ENCODE assay signal across 20 cellular contexts in the genomic region with DNA sequence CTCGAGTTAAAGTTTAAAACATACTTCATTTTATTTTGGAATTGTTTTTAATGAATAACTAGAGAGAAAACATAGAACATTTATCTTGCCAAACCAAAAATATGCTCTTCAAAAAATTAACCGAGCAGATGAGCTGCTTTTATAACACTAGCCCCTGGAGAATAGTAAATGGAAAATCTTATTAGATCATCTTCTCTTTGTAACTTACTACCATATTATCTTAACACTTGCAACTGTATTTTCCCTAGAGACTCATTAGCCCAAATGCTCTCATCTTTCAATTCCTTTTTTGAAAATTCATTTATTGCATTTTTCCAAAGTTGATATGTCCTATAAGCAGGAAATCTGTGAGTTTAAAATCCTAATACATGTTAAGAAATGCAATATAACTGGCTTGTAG.
DNase-seq lines count a peak whose midpoint lies in the region; ATAC-seq and TF ChIP-seq lines count a peak whose summit lies in the region.
"Had no signal": no experiment of that assay in that cellular context is flagged by ENCODE, and none has a peak within 500 bp of the region (broad histone marks: within the 10 kb centered on the region; RNA-seq: fewer than 3 reads in every experiment).

No MANE protein-coding gene starts in this region.

- no peak overlapping the region for H3K4me3 ChIP-seq in left lung
- H3K4me3 ChIP-seq: mucosa of descending colon, tibial artery had no signal

- ATAC-seq in GM18861 (IDR thresholded peaks at IDR 0.05; ENCODE audit: unreplicated experiment) (peak; percentile 62), left lung (peak; percentile 52), HG02798 (IDR thresholded peaks at IDR 0.05; ENCODE audit: poor library complexity, unreplicated experiment) (no peak)
- ATAC-seq: mucosa of descending colon had no signal

- DNase-seq in AG20443 (ENCODE audit: low spot score) (peak; percentile 25), left lung (no peak), 8988T (no peak), NCI-H1694 treated with DMSO at 0.1 percent for 48 hours (lab: John Stamatoyannopoulos, UW) (no peak), OCI-M2 (lab: John Stamatoyannopoulos, UW; ENCODE audit: unreplicated experiment) (no peak)
- DNase-seq: activated CD4-positive, alpha-beta T cell treated with anti-CD3 and anti-CD28 coated beads for 1 hour; activated naive CD4-positive, alpha-beta T cell; BE2C; islet precursor cell; KG1; mucosa of descending colon; NCI-H1092 treated with DMSO at 0.1 percent for 48 hours; NK-92 treated with Interleukin-12 subunit alpha and Interleukin-12 subunit beta, amount 100 ng/mL, for 24 hours; nucleus accumbens; SHP77 treated with DMSO at 0.1 percent for 48 hours; stimulated activated CD4-positive, alpha-beta T cell treated with anti-CD3 and anti-CD28 coated beads, Interleukin-4, amount 100 ng/mL, for 24 hours; tibial artery had no signal

- H3K4me1 ChIP-seq in left lung, result peaks cover 0 to 5% of the 10 kb centered on the region in 2 donors

- TF ChIP-seq CTCF in VCaP (conservative IDR thresholded peaks at IDR 0.05) (no peak), left lung (IDR thresholded peaks at IDR 0.05) (no peak)

- no peaks in the 10 kb centered on the region for H3K27me3 ChIP-seq in left lung
- H3K27me3 ChIP-seq: BE2C, tibial artery had no signal

- H3K36me3 ChIP-seq in left lung, result no peaks in the 10 kb centered on the region
- H3K36me3 ChIP-seq: BE2C, tibial artery had no signal

- H3K27ac ChIP-seq in VCaP, result peak overlapping the region; percentile 86
- peak overlapping the region in 1 of 2 donors; percentile 13 for H3K27ac ChIP-seq in left lung
- H3K27ac ChIP-seq: tibial artery had no signal

- intact Hi-C loops in left lung (cut with DNase I), result no loop called here

- H3K9me3 ChIP-seq in left lung, result no peaks in the 10 kb centered on the region
- H3K9me3 ChIP-seq: BE2C, mucosa of descending colon, tibial artery had no signal
